9 cellular contexts compared by ENCODE assay signal in the genomic region with DNA sequence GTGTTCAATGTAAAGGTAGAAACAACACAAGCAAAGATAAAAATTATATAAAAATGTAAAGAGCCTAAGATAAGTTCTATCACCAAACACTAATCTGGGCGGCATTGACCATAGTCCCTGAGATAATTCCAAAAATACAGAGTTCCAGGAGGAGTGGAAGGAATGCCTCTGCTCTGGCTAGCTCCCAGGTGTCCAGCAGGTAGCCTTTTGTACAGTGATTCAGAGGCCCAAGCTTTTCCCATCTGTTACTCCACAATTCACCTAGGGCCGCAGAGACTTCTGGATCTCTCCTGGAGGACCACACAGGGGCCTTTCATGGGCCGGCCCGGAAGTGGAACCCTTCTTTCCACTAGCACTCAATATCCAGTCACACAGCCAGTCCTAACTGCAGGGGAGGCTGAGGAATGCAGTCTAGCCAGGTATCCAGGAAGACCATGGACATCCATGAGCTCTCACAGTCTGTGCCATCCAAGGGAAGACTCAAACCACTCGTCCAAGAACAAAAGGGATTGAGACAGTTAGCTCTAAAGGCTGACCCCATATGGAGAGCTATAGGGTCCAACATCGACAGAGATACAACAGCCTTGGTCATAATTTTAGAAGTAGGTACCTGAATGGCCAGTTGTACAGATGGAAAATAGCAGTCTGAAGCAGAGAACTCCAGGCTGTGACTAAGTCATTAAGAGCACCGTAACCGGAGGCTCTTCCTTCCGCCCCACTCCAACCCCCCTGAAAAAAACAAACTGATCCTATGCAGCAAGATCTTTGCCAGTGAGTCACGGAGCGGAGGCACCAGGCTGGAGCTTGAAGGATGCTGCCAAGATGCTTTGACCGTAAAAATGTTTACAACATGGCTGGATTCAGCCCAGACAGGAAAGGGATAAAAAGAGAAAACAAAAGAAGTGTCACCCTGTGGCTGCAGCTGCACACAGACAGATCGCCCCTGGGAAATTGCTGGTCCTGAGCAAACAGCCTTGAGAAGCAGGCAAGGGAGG.
A peak's percentile ranks its signal among the peaks of the same experiment; 100 is the strongest.
DNase-seq lines count a peak whose midpoint lies in the region; TF ChIP-seq lines count a peak whose summit lies in the region.
"Had no signal": no experiment of that assay in that cellular context is flagged by ENCODE, and none has a peak within 500 bp of the region (broad histone marks: within the 10 kb centered on the region; RNA-seq: fewer than 3 reads in every experiment).

No MANE protein-coding gene starts in this region.

- H3K4me1 ChIP-seq in tibial nerve = no peaks in the 10 kb centered on the region

- H3K27me3 ChIP-seq in tibial nerve = no peaks in the 10 kb centered on the region

- TF ChIP-seq EP300 in tibial nerve (IDR thresholded peaks at IDR 0.05) = no peak

- H3K4me3 Mint-ChIP-seq in HFFc6 = peak overlapping the region; percentile 43
- H3K4me3 Mint-ChIP-seq: IgD-negative memory B cell had no signal

- no peaks in the 10 kb centered on the region for H3K36me3 Mint-ChIP-seq in HFFc6 (ENCODE audit: low read depth)
- H3K36me3 Mint-ChIP-seq: IgD-negative memory B cell had no signal

- H3K9me3 ChIP-seq in tibial nerve = no peaks in the 10 kb centered on the region

- no peaks in the 10 kb centered on the region for H3K36me3 ChIP-seq in tibial nerve

- H3K27me3 Mint-ChIP-seq in HFFc6 (ENCODE audit: insufficient read depth) = no peaks in the 10 kb centered on the region

- H3K27ac Mint-ChIP-seq in HFFc6 = peak overlapping the region; percentile 56

- no peak overlapping the region for H3K4me3 ChIP-seq in tibial nerve

- 62 to 69% methylated on average over 13 of the region's 13 CpGs for WGBS in tibial nerve, 2 donors

- no peak overlapping the region for H3K27ac ChIP-seq in tibial nerve
- H3K27ac ChIP-seq: VCaP had no signal

- H3K9me3 Mint-ChIP-seq in HFFc6 = no peaks in the 10 kb centered on the region
- H3K9me3 Mint-ChIP-seq: IgD-negative memory B cell had no signal

- no peak for TF ChIP-seq POLR2A in tibial nerve (IDR thresholded peaks at IDR 0.05)

- peaks cover 53% of the 10 kb centered on the region for H3K4me1 Mint-ChIP-seq in HFFc6 (ENCODE audit: low read depth)
- H3K4me1 Mint-ChIP-seq: IgD-negative memory B cell had no signal

- DNase-seq in HFFc6 (peak; percentile 96), T1000 (lab: John Stamatoyannopoulos, UW) (peak; percentile 86), glomerular visceral epithelial cell (ENCODE audit: extremely low spot score) (peak; percentile 77), smooth muscle cell of the brain vasculature (ENCODE audit: low read depth, low spot score) (peak; percentile 41), NCI-H2227 (lab: John Stamatoyannopoulos, UW; ENCODE audit: unreplicated experiment) (no peak), tibial nerve (ENCODE audit: low spot score in 2 of 2) (no peak)
- DNase-seq in activated CD8-positive, alpha-beta memory T cell treated with anti-CD3 and anti-CD28 coated beads, Interleukin-2, amount 50 U/mL, for 4 hours = no peak

- TF ChIP-seq CTCF in HFFc6 (IDR thresholded peaks at IDR 0.05) (no peak), tibial nerve (IDR thresholded peaks at IDR 0.05) (no peak)

Comparison
In these comparisons a context has a peak if more than half of its experiments do, and no peak if none do; other contexts are left out.
1. DNase-seq: peak in HFFc6 (single experiment), T1000 (single experiment), glomerular visceral epithelial cell (single experiment) and smooth muscle cell of the brain vasculature (single experiment); none in activated CD8-positive, alpha-beta memory T cell treated with anti-CD3 and anti-CD28 coated beads, Interleukin-2, amount 50 U/mL, for 4 hours (single experiment), NCI-H2227 (single experiment) and tibial nerve (0 of 2).